In genomic region chr2:234218261-234219180, GRCh38 we compare ENCODE assay signal across 14 cellular contexts.
A peak's percentile ranks its signal among the peaks of the same experiment; 100 is the strongest.
DNase-seq lines count a peak whose midpoint lies in the region; ATAC-seq, FAIRE-seq and TF ChIP-seq lines count a peak whose summit lies in the region.
"Had no signal": no experiment of that assay in that cellular context is flagged by ENCODE, and none has a peak within 500 bp of the region (broad histone marks: within the 10 kb centered on the region; RNA-seq: fewer than 3 reads in every experiment).

No MANE protein-coding gene starts in this region.

- 0 out of 2 replicates have a peak, but pooled peaks have one; percentile 45 for ATAC-seq in Panc1
- no peak for ATAC-seq in stimulated activated memory B cell treated with anti-CD40 and anti-IgM and Interleukin-4, amounts not matched to agents 10 μg/mL and 1 μg/mL and 100 μg/mL, for 72 hours
- ATAC-seq: activated naive CD4-positive, alpha-beta T cell treated with anti-CD3 and anti-CD28 coated beads, Interleukin-2, amount 50 U/mL, for 72 hours had no signal

- no peak overlapping the region for H3K27ac Mint-ChIP-seq in stimulated activated memory B cell treated with anti-CD40 and anti-IgM and Interleukin-4, amounts not matched to agents 10 μg/mL and 1 μg/mL and 100 μg/mL, for 72 hours
- H3K27ac Mint-ChIP-seq: activated naive CD4-positive, alpha-beta T cell treated with anti-CD3 and anti-CD28 coated beads, Interleukin-2, amount 50 U/mL, for 72 hours had no signal

- no peak for TF ChIP-seq POLR2A in GM12892 (IDR thresholded peaks at IDR 0.05; ENCODE audit: low read depth, low read length)

- H3K4me3 ChIP-seq in Panc1 (ENCODE audit: low read depth in 2 of 2, low read length in 2 of 2) (no peak overlapping the region), fibroblast of villous mesenchyme (ENCODE audit: low read depth, low read length) (no peak overlapping the region)
- H3K4me3 ChIP-seq: SJSA1 had no signal

- peaks cover 27% of the 10 kb centered on the region for H3K27me3 Mint-ChIP-seq in stimulated activated memory B cell treated with anti-CD40 and anti-IgM and Interleukin-4, amounts not matched to agents 10 μg/mL and 1 μg/mL and 100 μg/mL, for 72 hours

- DNase-seq in NCI-H524 (lab: John Stamatoyannopoulos, UW) (peak; percentile 6 to 69), NCI-H524 treated with DMSO at 0.1 percent for 48 hours (lab: John Stamatoyannopoulos, UW) (no peak), Panc1 (ENCODE audit: low read depth, low spot score) (no peak), fibroblast of villous mesenchyme (ENCODE audit: low read depth) (peak; percentile 9), retina (peak; percentile 55), NCI-H446 (lab: John Stamatoyannopoulos, UW) (no peak), GM12892 (ENCODE audit: insufficient read length) (no peak)
- DNase-seq: erythroblast; Kasumi-1; NCI-H1930; stimulated activated naive CD4-positive, alpha-beta T cell treated with Interleukin-2 at 50 U/mL for 16 hours had no signal

- intact Hi-C loops in Panc1 (cut with micrococcal nuclease; ENCODE audit: unreplicated experiment): no loop called here

- H3K27ac ChIP-seq in Panc1 (ENCODE audit: low read length): peak overlapping the region; percentile 62
- H3K27ac ChIP-seq: SJSA1 had no signal

- in situ Hi-C loops in Panc1 (cut with HindIII; ENCODE audit: low pct_unique_long_range_greater_than_20kb, low sequenced_read_pairs): no loop called here

- no peaks in the 10 kb centered on the region for H3K9me3 Mint-ChIP-seq in stimulated activated memory B cell treated with anti-CD40 and anti-IgM and Interleukin-4, amounts not matched to agents 10 μg/mL and 1 μg/mL and 100 μg/mL, for 72 hours

- no peaks in the 10 kb centered on the region for H3K36me3 ChIP-seq in Panc1 (ENCODE audit: control insufficient read depth, insufficient read depth, low read length)
- H3K36me3 ChIP-seq: SJSA1 had no signal

- TF ChIP-seq CTCF in Panc1 (IDR thresholded peaks at IDR 0.05): no peak
- no peak for TF ChIP-seq CTCF in fibroblast of villous mesenchyme (IDR thresholded peaks at IDR 0.05; ENCODE audit: insufficient read depth, low read depth, low read length)

- peaks cover 14% of the 10 kb centered on the region; the same call in 1 of the 2 replicates for H3K4me1 ChIP-seq in Panc1 (ENCODE audit: control insufficient read depth, insufficient read depth, low read length)
- H3K4me1 ChIP-seq: SJSA1 had no signal

- H3K27me3 ChIP-seq in Panc1 (ENCODE audit: control insufficient read depth, insufficient read depth, low read length): no peaks in the 10 kb centered on the region
- H3K27me3 ChIP-seq: SJSA1 had no signal

- no peak for FAIRE-seq in GM12892 (lab: Jason Lieb, UNC)

- H3K4me3 Mint-ChIP-seq in stimulated activated memory B cell treated with anti-CD40 and anti-IgM and Interleukin-4, amounts not matched to agents 10 μg/mL and 1 μg/mL and 100 μg/mL, for 72 hours: no peak overlapping the region

- POLR2A ChIA-PET in Panc1 (lab: Charles Lee): no interaction called here

- no peaks in the 10 kb centered on the region for H3K4me1 Mint-ChIP-seq in stimulated activated memory B cell treated with anti-CD40 and anti-IgM and Interleukin-4, amounts not matched to agents 10 μg/mL and 1 μg/mL and 100 μg/mL, for 72 hours

- CTCF ChIA-PET in Panc1 (lab: Charles Lee): no interaction called here

- H3K36me3 Mint-ChIP-seq in stimulated activated memory B cell treated with anti-CD40 and anti-IgM and Interleukin-4, amounts not matched to agents 10 μg/mL and 1 μg/mL and 100 μg/mL, for 72 hours: no peaks in the 10 kb centered on the region
- H3K36me3 Mint-ChIP-seq: activated naive CD4-positive, alpha-beta T cell treated with anti-CD3 and anti-CD28 coated beads, Interleukin-2, amount 50 U/mL, for 72 hours had no signal

- H3K9me3 ChIP-seq in Panc1 (ENCODE audit: control insufficient read depth, insufficient read depth, low read depth, low read length): peaks cover 6% of the 10 kb centered on the region; the same call in 1 of the 2 replicates
- H3K9me3 ChIP-seq: SJSA1 had no signal

- no TSS peak for BruUV-seq in Panc1 (replicated peaks; lab: Mats Ljungman, UMichigan)

Comparison
In these comparisons a context has a peak if more than half of its experiments do, and no peak if none do; other contexts are left out.
1. DNase-seq: peak in NCI-H524 (2 of 2), fibroblast of villous mesenchyme (single experiment) and retina (single experiment); none in NCI-H524 treated with DMSO at 0.1 percent for 48 hours (single experiment), Panc1 (single experiment), NCI-H446 (0 of 2) and GM12892 (single experiment).